Comparison of ENCODE assay signal across 30 cellular contexts in the genomic region with DNA sequence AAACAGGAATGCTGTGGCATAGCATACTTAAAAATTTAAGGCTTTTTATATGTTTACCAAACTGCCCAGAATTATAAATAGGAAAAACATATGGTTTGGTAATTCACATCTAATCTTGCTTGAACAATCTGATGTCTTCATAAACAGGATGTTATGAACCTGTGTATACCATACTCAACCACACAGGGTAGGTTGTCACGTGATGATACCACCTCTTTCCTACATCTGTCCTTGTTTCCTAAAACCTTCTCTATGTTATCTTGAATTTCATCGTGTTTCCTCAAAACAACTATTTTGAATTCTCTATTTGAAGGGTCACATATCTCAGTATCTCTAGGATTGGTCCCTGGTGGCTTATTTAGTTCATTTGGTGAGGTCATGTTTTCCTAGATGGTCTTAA.
"Had no signal": no experiment of that assay in that cellular context is flagged by ENCODE, and none has a peak within 500 bp of the region (broad histone marks: within the 10 kb centered on the region; RNA-seq: fewer than 3 reads in every experiment).

No MANE protein-coding gene starts in this region.

- H3K27me3 ChIP-seq: MG63 had no signal

- H3K36me3 ChIP-seq: MG63 had no signal

- H3K4me3 ChIP-seq: MG63 had no signal

- DNase-seq: Karpas-422, Kasumi-1, MG63, MM.1S, MV-4-11, NCI-H1048, NCI-H1092, NCI-H1092 treated with DMSO at 0.1 percent for 48 hours, NCI-H1417 treated with DMSO at 0.1 percent for 48 hours, NCI-H1436 treated with DMSO at 0.1 percent for 48 hours, NCI-H146, NCI-H1694, NCI-H1694 treated with DMSO at 0.1 percent for 48 hours, NCI-H187, NCI-H187 treated with DMSO at 0.1 percent for 48 hours, NCI-H1930, NCI-H2029, NCI-H2029 treated with DMSO at 0.1 percent for 48 hours, NCI-H2081 treated with DMSO at 0.1 percent for 48 hours, NCI-H2107, NCI-H2171, NCI-H2171 treated with DMSO at 0.1 percent for 48 hours, NCI-H2227 treated with DMSO at 0.1 percent for 48 hours, NCI-H226, NCI-H345, NCI-H446, NCI-H446 treated with DMSO at 0.1 percent for 48 hours, NCI-H510A, NCI-H510A treated with DMSO at 0.1 percent for 48 hours, NCI-H524 had no signal

- H3K9me3 ChIP-seq: MG63 had no signal
